In genomic region chr13:40247845-40248244, GRCh38 we compare ENCODE assay signal across 1 cellular context.
TF ChIP-seq lines count a peak whose summit lies in the region.

No MANE protein-coding gene starts in this region.

TF ChIP-seq in HepG2, 621 proteins besides CTCF, POLR2A, EP300 and RAD21 (continued from another document):
- TF ChIP-seq TFE3 (CRISPR knock-in tag; IDR thresholded peaks at IDR 0.05) (no peak), ZFP1 (CRISPR knock-in tag; IDR thresholded peaks at IDR 0.05) (no peak), ZNF674 (CRISPR knock-in tag; IDR thresholded peaks at IDR 0.05; ENCODE audit: low read depth) (no peak)
